29 cellular contexts compared by ENCODE assay signal in the genomic region with DNA sequence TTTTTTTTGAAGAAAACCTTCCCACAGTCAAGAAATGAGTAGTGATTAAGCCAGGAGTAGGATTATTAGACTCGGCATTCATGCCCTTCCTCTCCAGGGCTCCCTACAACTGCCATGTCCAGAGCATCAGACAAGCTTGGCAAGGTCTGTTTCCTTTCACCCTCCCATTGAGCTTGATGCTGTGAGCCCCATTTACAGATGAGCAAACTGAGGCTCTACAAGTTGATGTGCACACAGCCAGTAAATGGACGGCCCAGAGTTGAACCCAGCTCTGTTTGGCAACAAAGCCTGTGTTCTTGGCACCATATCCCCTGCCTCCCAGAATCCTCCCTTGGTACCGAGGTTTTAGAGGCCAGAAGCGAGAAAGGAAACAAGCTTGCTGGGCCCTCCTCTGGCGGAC. TPM values are rescaled to one million over a fixed set of nuclear protein-coding genes. Genes with fewer than 3 reads are reported as not detected.
DNase-seq lines count a peak whose midpoint lies in the region; ATAC-seq, FAIRE-seq and TF ChIP-seq lines count a peak whose summit lies in the region.
"Had no signal": no experiment of that assay in that cellular context is flagged by ENCODE, and none has a peak within 500 bp of the region (broad histone marks: within the 10 kb centered on the region; RNA-seq: fewer than 3 reads in every experiment).

No MANE protein-coding gene starts in this region.

- CTCF ChIA-PET in HepG2 (lab: Yijun Ruan, JAX; ENCODE audit: low intra/inter-chr PET ratio, low total read pairs): no interaction called here
- CTCF ChIA-PET in CD4-positive, alpha-beta memory T cell (lab: Charles Lee; ENCODE audit: partially characterized antibody): interaction anchor here (1.2 to 4.1 kb wide), 2 partner anchors 11 to 179 kb away, joined by 3 to 18 read pairs; no protein-coding TSS in a partner anchor

- POLR2A ChIA-PET in HepG2 (lab: Yijun Ruan, JAX): no interaction called here
- POLR2A ChIA-PET in CD4-positive, alpha-beta memory T cell (lab: Charles Lee; ENCODE audit: partially characterized antibody): no interaction called here

- FAIRE-seq in HepG2 (lab: Jason Lieb, UNC): no peak
- FAIRE-seq: GM12892, keratinocyte had no signal

- in situ Hi-C loops in HepG2 (cut with HindIII; ENCODE audit: extremely low pct_ligation_motif_present, low pct_unique_long_range_greater_than_20kb): no loop called here

- H3K9me3 Mint-ChIP-seq in CD4-positive, alpha-beta memory T cell: peaks cover 0 to 2% (median 0%) of the 10 kb centered on the region in 8 donors
- H3K9me3 Mint-ChIP-seq: natural killer cell treated with Interleukin-12 subunit alpha and Interleukin-12 subunit beta and Interleukin-15 and Interleukin-18, amount 100 ng/mL, for 72 hours; stimulated activated effector memory CD8-positive, alpha-beta T cell treated with anti-CD3 and anti-CD28 coated beads, Interleukin-12 subunit alpha, Interleukin-12 subunit beta, amount 100 ng/mL, for 72 hours had no signal

- H3K36me3 Mint-ChIP-seq in CD4-positive, alpha-beta memory T cell: no peaks in the 10 kb centered on the region
- H3K36me3 Mint-ChIP-seq in T-helper 17 cell (ENCODE audit: low read depth): peaks cover 2% of the 10 kb centered on the region
- H3K36me3 Mint-ChIP-seq: CD8-positive, alpha-beta memory T cell; mesothelial cell of epicardium; natural killer cell treated with Interleukin-12 subunit alpha and Interleukin-12 subunit beta and Interleukin-15 and Interleukin-18, amount 100 ng/mL, for 72 hours; stimulated activated effector memory CD8-positive, alpha-beta T cell treated with anti-CD3 and anti-CD28 coated beads, Interleukin-12 subunit alpha, Interleukin-12 subunit beta, amount 100 ng/mL, for 72 hours had no signal

- H3K27me3 ChIP-seq in HepG2 (ENCODE audit: control insufficient read depth in 1 of 2, insufficient read depth in 2 of 2, low read length in 2 of 2) (peaks cover 11 to 56% of the 10 kb centered on the region in 2 experiments; a peak in 4 of 5 replicates), right lobe of liver (no peaks in the 10 kb centered on the region), osteoblast (ENCODE audit: insufficient read depth, low read length) (peaks cover 11% of the 10 kb centered on the region)
- H3K27me3 ChIP-seq in CD4-positive, alpha-beta memory T cell (ENCODE audit: insufficient read depth, low read length): peaks cover 22% of the 10 kb centered on the region
- H3K27me3 ChIP-seq: ovary had no signal

- peaks cover 8 to 36% (median 14%) of the 10 kb centered on the region in 4 donors for H3K4me1 Mint-ChIP-seq in CD4-positive, alpha-beta memory T cell
- H3K4me1 Mint-ChIP-seq in T-helper 17 cell: peaks cover 12% of the 10 kb centered on the region

- H3K4me1 ChIP-seq in HepG2 (ENCODE audit: insufficient read depth, low read length): peaks cover 51% of the 10 kb centered on the region
- peaks cover 0 to 35% (median 9%) of the 10 kb centered on the region in 4 donors for H3K4me1 ChIP-seq in right lobe of liver
- H3K4me1 ChIP-seq in osteoblast (ENCODE audit: insufficient read depth, low read length): peaks cover 41% of the 10 kb centered on the region
- peaks cover 28% of the 10 kb centered on the region for H3K4me1 ChIP-seq in CD4-positive, alpha-beta memory T cell (ENCODE audit: insufficient read depth, low read length)

- H3K79me2 ChIP-seq in HepG2 (ENCODE audit: insufficient read depth, low read length) (no peaks in the 10 kb centered on the region), osteoblast (ENCODE audit: insufficient read depth, low read length) (no peaks in the 10 kb centered on the region)

- intact Hi-C loops in HepG2 (cut with micrococcal nuclease; ENCODE audit: unreplicated experiment): no loop called here
- intact Hi-C loops in right lobe of liver (cut with DNase I): no loop called here
- intact Hi-C loops in CD4-positive, alpha-beta memory T cell (cut with micrococcal nuclease): no loop called here

- TF ChIP-seq POLR2A in HepG2 (IDR thresholded peaks at IDR 0.05; ENCODE audit: insufficient read depth in 1 of 2, low read depth in 2 of 2, low read length in 2 of 2) (no peak), right lobe of liver (IDR thresholded peaks at IDR 0.05) (no peak)

- whole genome bisulfite sequencing in HepG2 (ENCODE audit: low lambda C conversion rate): 29% methylated on average over 5 of the region's 5 CpGs
- 69% methylated on average over 4 of the region's 5 CpGs for WGBS in right lobe of liver (ENCODE audit: insufficient coverage, low coverage, low lambda C conversion rate, missing lambda C conversion rate)

- TF ChIP-seq EP300 in HepG2 (IDR thresholded peaks at IDR 0.05; ENCODE audit: low read depth in 2 of 2, low read length in 2 of 2) (no peak), HepG2 (CRISPR knock-in tag; IDR thresholded peaks at IDR 0.05; ENCODE audit: borderline replicate concordance) (no peak)

- H3K36me3 ChIP-seq in HepG2 (replicated peaks in 1 of 2; ENCODE audit: control insufficient read depth in 1 of 2, insufficient read depth in 2 of 2, low read length in 2 of 2): no peaks in the 10 kb centered on the region
- no peaks in the 10 kb centered on the region for H3K36me3 ChIP-seq in right lobe of liver
- no peaks in the 10 kb centered on the region for H3K36me3 ChIP-seq in osteoblast (ENCODE audit: insufficient read depth, low read length)
- H3K36me3 ChIP-seq in CD4-positive, alpha-beta memory T cell (ENCODE audit: insufficient read depth, low read length): no peaks in the 10 kb centered on the region
- H3K36me3 ChIP-seq: ovary had no signal

- BruUV-seq in HepG2 (replicated peaks; lab: Mats Ljungman, UMichigan): no TSS peak

- no peak overlapping the region for H3K9ac ChIP-seq in HepG2 (ENCODE audit: insufficient read depth, low read depth, low read length)

- H3K27ac Mint-ChIP-seq in CD4-positive, alpha-beta memory T cell: no peak overlapping the region
- no peak overlapping the region for H3K27ac Mint-ChIP-seq in T-helper 17 cell
- H3K27ac Mint-ChIP-seq: activated CD4-positive, alpha-beta T cell treated with anti-CD3 and anti-CD28 coated beads, Interleukin-2, amount 10 ng/mL, durations not matched to agents 24 days and 14 days; activated T-cell treated with anti-CD3 and anti-CD28 coated beads, Interleukin-2, amount 50 U/mL, for 24 hours; CD8-positive, alpha-beta memory T cell; mesothelial cell of epicardium; natural killer cell treated with Interleukin-12 subunit alpha and Interleukin-12 subunit beta and Interleukin-15 and Interleukin-18, amount 100 ng/mL, for 72 hours; stimulated activated effector memory CD8-positive, alpha-beta T cell treated with anti-CD3 and anti-CD28 coated beads, Interleukin-12 subunit alpha, Interleukin-12 subunit beta, amount 100 ng/mL, for 72 hours; T-helper 1 cell treated with Interleukin-12 subunit alpha and Interleukin-12 subunit beta and Interleukin-4 antibody, amounts not matched to agents 30 μg/mL and 1 μg/mL, for 36 hours had no signal

- peaks cover 16 to 19% of the 10 kb centered on the region in 2 donors for H3K27me3 Mint-ChIP-seq in CD4-positive, alpha-beta memory T cell
- peaks cover 27% of the 10 kb centered on the region for H3K27me3 Mint-ChIP-seq in T-helper 17 cell

- H3K4me2 ChIP-seq in HepG2 (ENCODE audit: low read depth, low read length) (no peak overlapping the region), osteoblast (ENCODE audit: insufficient read depth, low read length) (peak overlapping the region; percentile 77)

- DNase-seq in HepG2 (ENCODE audit: low spot score) (no peak), right lobe of liver (no peak), coronary artery (ENCODE audit: low spot score) (no peak), osteoblast (ENCODE audit: insufficient read length, low spot score, missing footprints) (no peak), T-helper 17 cell (no peak)
- DNase-seq in CD4-positive, alpha-beta memory T cell: no peak
- DNase-seq in effector CD8-positive, alpha-beta T cell (lab: John Stamatoyannopoulos, UW): no peak
- DNase-seq: activated CD4-positive, alpha-beta T cell treated with anti-CD3 and anti-CD28 coated beads, Interleukin-2, amount 10 ng/mL, durations not matched to agents 24 days and 14 days; activated gamma-delta T cell; activated T-cell treated with anti-CD3 and anti-CD28 coated beads, Interleukin-2, amount 50 U/mL, for 24 hours; CD8-positive, alpha-beta memory T cell; DMS153; GOT3; KG1; left ventricle myocardium superior; NCI-H1436; NCI-H446; NCI-H774; ovary; stimulated activated CD4-positive, alpha-beta T cell treated with anti-CD3 and anti-CD28 coated beads, Interleukin-12 subunit alpha, Interleukin-12 subunit beta, amount 100 ng/mL, for 4 hours; stimulated activated CD4-positive, alpha-beta T cell treated with anti-CD3 and anti-CD28 coated beads, Interleukin-4, amount 100 ng/mL, for 24 hours had no signal

- H3K27ac ChIP-seq in HepG2 (ENCODE audit: extremely low read length, insufficient read depth, low read length) (no peak overlapping the region), right lobe of liver (no peak overlapping the region), coronary artery (peak overlapping the region; percentile 51 to 77), osteoblast (ENCODE audit: low read depth, low read length) (peak overlapping the region; percentile 6)
- H3K27ac ChIP-seq in CD4-positive, alpha-beta memory T cell (ENCODE audit: low read depth, low read length): no peak overlapping the region
- H3K27ac ChIP-seq: ovary, VCaP had no signal

- no peak overlapping the region for H3K4me3 Mint-ChIP-seq in CD4-positive, alpha-beta memory T cell
- no peak overlapping the region for H3K4me3 Mint-ChIP-seq in T-helper 17 cell
- H3K4me3 Mint-ChIP-seq: activated CD4-positive, alpha-beta T cell treated with anti-CD3 and anti-CD28 coated beads, Interleukin-2, amount 10 ng/mL, durations not matched to agents 24 days and 14 days; activated T-cell treated with anti-CD3 and anti-CD28 coated beads, Interleukin-2, amount 50 U/mL, for 24 hours; CD8-positive, alpha-beta memory T cell; mesothelial cell of epicardium; natural killer cell treated with Interleukin-12 subunit alpha and Interleukin-12 subunit beta and Interleukin-15 and Interleukin-18, amount 100 ng/mL, for 72 hours; stimulated activated effector memory CD8-positive, alpha-beta T cell treated with anti-CD3 and anti-CD28 coated beads, Interleukin-12 subunit alpha, Interleukin-12 subunit beta, amount 100 ng/mL, for 72 hours; T-helper 1 cell treated with Interleukin-12 subunit alpha and Interleukin-12 subunit beta and Interleukin-4 antibody, amounts not matched to agents 30 μg/mL and 1 μg/mL, for 36 hours had no signal

- H3K9me3 ChIP-seq in HepG2 (ENCODE audit: low read length) (no peaks in the 10 kb centered on the region), right lobe of liver (no peaks in the 10 kb centered on the region), osteoblast (ENCODE audit: low read depth, low read length) (no peaks in the 10 kb centered on the region), T-helper 17 cell (ENCODE audit: control insufficient read depth, low read length, poor library complexity, severe bottlenecking) (no peaks in the 10 kb centered on the region)
- H3K9me3 ChIP-seq in CD4-positive, alpha-beta memory T cell (ENCODE audit: control insufficient read depth in 1 of 2, low read length in 2 of 2): no peaks in the 10 kb centered on the region
- H3K9me3 ChIP-seq: ovary had no signal

- H4K20me1 ChIP-seq in HepG2 (ENCODE audit: insufficient read depth, low read length) (peaks cover 11% of the 10 kb centered on the region; the same call in 1 of the 2 replicates), osteoblast (ENCODE audit: insufficient read depth, low read length) (no peaks in the 10 kb centered on the region)

- no peak overlapping the region for H2AFZ ChIP-seq in HepG2 (ENCODE audit: low read length)
- peak overlapping the region; percentile 23 for H2AFZ ChIP-seq in osteoblast (ENCODE audit: low read length)

- TF ChIP-seq CTCF in HepG2 (CRISPR knock-in tag; IDR thresholded peaks at IDR 0.05) (no peak), right lobe of liver (IDR thresholded peaks at IDR 0.05) (no peak), coronary artery (IDR thresholded peaks at IDR 0.05) (no peak), osteoblast (IDR thresholded peaks at IDR 0.05; ENCODE audit: extremely low read depth, low read depth, low read length) (no peak)

- H3K4me3 ChIP-seq in HepG2 (replicated peaks in 1 of 3; ENCODE audit: insufficient read depth in 1 of 3, low read depth in 2 of 3, low read length in 3 of 3): no peak overlapping the region
- no peak overlapping the region for H3K4me3 ChIP-seq in right lobe of liver
- H3K4me3 ChIP-seq in coronary artery: peak overlapping the region; percentile 50
- peak overlapping the region; percentile 8 for H3K4me3 ChIP-seq in osteoblast (ENCODE audit: insufficient read depth, low read length)
- no peak overlapping the region for H3K4me3 ChIP-seq in CD4-positive, alpha-beta memory T cell (ENCODE audit: low read length in 2 of 2)
- H3K4me3 ChIP-seq: ovary had no signal

- ATAC-seq in HepG2 (no peak), right lobe of liver (no peak), T-helper 17 cell (no peak), HG03108 (IDR thresholded peaks at IDR 0.05; ENCODE audit: unreplicated experiment) (no peak)
- ATAC-seq: left ventricle myocardium superior; natural killer cell treated with Interleukin-12 subunit alpha and Interleukin-12 subunit beta and Interleukin-15 and Interleukin-18, amount 100 ng/mL, for 72 hours; stimulated activated effector memory CD8-positive, alpha-beta T cell treated with anti-CD3 and anti-CD28 coated beads, Interleukin-12 subunit alpha, Interleukin-12 subunit beta, amount 100 ng/mL, for 72 hours had no signal

- TF ChIP-seq RAD21 in HepG2 (CRISPR knock-in tag; IDR thresholded peaks at IDR 0.05): no peak

RNA-seq across cellular contexts. Expression of a gene that starts 22.8 kb away (rescaled TPM):
- total RNA-seq in HepG2 (2016; rRNA removed; fragmentation: Illumina TruSeq; extraction: Trizol): 3.3 and 8.0 TPM in 2 replicates
- total RNA-seq in HepG2 (2016; cell fraction: cytosol; rRNA removed; fragmentation: Illumina TruSeq; extraction: Trizol; ENCODE audit: low read depth): 4.1 and 4.9 TPM in 2 replicates
- total RNA-seq in HepG2 (2016; cell fraction: insoluble cytoplasmic fraction; rRNA removed; fragmentation: Illumina TruSeq; extraction: Trizol): 2.6 and 7.7 TPM in 2 replicates
- total RNA-seq in HepG2 (2016; cell fraction: membrane; rRNA removed; fragmentation: Illumina TruSeq; extraction: Trizol): 4.2 TPM in 2 replicates
- total RNA-seq in HepG2 (2016; cell fraction: nucleus; rRNA removed; fragmentation: Illumina TruSeq; extraction: Trizol): 8.5 and 9.9 TPM in 2 replicates
- polyA plus RNA-seq in HepG2 (2011; rRNA removed): 1.9 TPM in 2 replicates
- polyA plus RNA-seq in HepG2 (2011; cell fraction: cytosol; rRNA removed): 0.85 and 1.7 TPM in 2 replicates
- polyA plus RNA-seq in HepG2 (2011; cell fraction: nucleus; rRNA removed): 6.8 and 7.7 TPM in 2 replicates
- 5.7 and 6.1 TPM in 2 replicates for polyA plus RNA-seq in HepG2 (2012)
- polyA plus RNA-seq in HepG2 (2016; cell fraction: cytosol; fragmentation: Illumina TruSeq; extraction: Trizol; ENCODE audit: low read depth): 0.31 and 0.43 TPM in 2 replicates
- polyA plus RNA-seq in HepG2 (2016; cell fraction: insoluble cytoplasmic fraction; fragmentation: Illumina TruSeq; extraction: Trizol; ENCODE audit: low read depth): 7.2 and 8.9 TPM in 2 replicates
- polyA plus RNA-seq in HepG2 (2016; cell fraction: membrane; fragmentation: Illumina TruSeq; extraction: Trizol; ENCODE audit: low read depth): 1.2 and 1.4 TPM in 2 replicates
- polyA plus RNA-seq in HepG2 (2016; cell fraction: nucleus; fragmentation: Illumina TruSeq; extraction: Trizol; ENCODE audit: insufficient read depth, low read depth): 11.5 and 12.3 TPM in 2 replicates
- polyA minus RNA-seq in HepG2 (2011; rRNA and poly(A)+ RNA removed; ENCODE audit: low replicate concordance): 3.3 TPM in 1 of 2 replicates, not detected in the other
- 4.3 and 5.8 TPM in 2 replicates for polyA minus RNA-seq in HepG2 (2011; cell fraction: cytosol; rRNA and poly(A)+ RNA removed)
- polyA minus RNA-seq in HepG2 (2011; cell fraction: nucleus; rRNA and poly(A)+ RNA removed): 7.7 and 8.2 TPM in 2 replicates
- 1 to 10 TPM; 3.9 to 7.1 (median 4.7) TPM for total RNA-seq in right lobe of liver
- 0.29 and 0.36 TPM in 2 replicates for total RNA-seq in osteoblast
- total RNA-seq in CD4-positive, alpha-beta memory T cell: 10 to 100 TPM; 64.9 to 71.6 TPM
- polyA plus RNA-seq in CD4-positive, alpha-beta memory T cell: 10 to 100 TPM; 14.0 to 42.4 TPM
- total RNA-seq in T-helper 17 cell: 10 to 100 TPM; 51.0 to 58.7 TPM

Comparison
In these comparisons a context has a peak if more than half of its experiments do, and no peak if none do; other contexts are left out.
1. H3K27ac ChIP-seq: peak in coronary artery (2 of 2) and osteoblast (single experiment); none in HepG2 (single experiment), right lobe of liver (0 of 3) and CD4-positive, alpha-beta memory T cell (single experiment).
2. H3K4me3 ChIP-seq: peak in coronary artery (single experiment) and osteoblast (single experiment); none in HepG2 (0 of 3), right lobe of liver (0 of 3) and CD4-positive, alpha-beta memory T cell (0 of 2).
3. RNA of a gene that starts 22.8 kb away (total RNA-seq): 64.9 to 71.6 TPM in CD4-positive, alpha-beta memory T cell and 51.0 to 58.7 TPM in T-helper 17 cell; 3.9 to 7.1 TPM in right lobe of liver, 2.6 to 9.9 TPM in HepG2 and 0.29 to 0.36 TPM in osteoblast; every median in the first group is over 4 times any median in the second.